Comparison of ENCODE assay signal across 1 cellular context in the genomic region with DNA sequence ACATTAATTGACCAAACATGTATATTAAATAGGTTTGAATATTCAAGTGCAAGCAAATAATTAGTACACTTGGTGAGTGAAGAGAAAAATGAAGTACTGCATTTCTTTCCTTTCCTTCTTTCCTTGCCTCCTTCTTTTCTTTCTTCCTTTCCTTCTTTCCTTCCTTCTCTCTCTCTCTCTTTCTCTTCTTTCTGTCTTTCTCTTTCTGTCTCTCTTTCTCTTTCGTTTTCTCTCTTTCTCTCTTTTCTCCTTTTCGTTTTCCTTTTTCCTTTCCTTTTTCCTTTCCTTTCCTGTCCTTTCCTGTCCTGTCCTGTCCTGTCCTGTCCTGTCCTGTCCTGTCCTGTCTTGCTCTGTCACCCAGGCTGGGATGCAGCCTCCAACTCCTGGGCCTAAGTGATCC.
TF ChIP-seq lines count a peak whose summit lies in the region.

No MANE protein-coding gene starts in this region.

TF ChIP-seq in HEK293, 187 proteins besides CTCF, POLR2A, EP300 and RAD21 (continued from another document):
- TF ChIP-seq, protein P1, sequence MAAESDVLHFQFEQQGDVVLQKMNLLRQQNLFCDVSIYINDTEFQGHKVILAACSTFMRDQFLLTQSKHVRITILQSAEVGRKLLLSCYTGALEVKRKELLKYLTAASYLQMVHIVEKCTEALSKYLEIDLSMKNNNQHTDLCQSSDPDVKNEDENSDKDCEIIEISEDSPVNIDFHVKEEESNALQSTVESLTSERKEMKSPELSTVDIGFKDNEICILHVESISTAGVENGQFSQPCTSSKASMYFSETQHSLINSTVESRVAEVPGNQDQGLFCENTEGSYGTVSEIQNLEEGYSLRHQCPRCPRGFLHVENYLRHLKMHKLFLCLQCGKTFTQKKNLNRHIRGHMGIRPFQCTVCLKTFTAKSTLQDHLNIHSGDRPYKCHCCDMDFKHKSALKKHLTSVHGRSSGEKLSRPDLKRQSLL (tag by site-specific recombination; IDR thresholded peaks at IDR 0.05) = no peak
- TF ChIP-seq ZNF239 (tag by site-specific recombination; IDR thresholded peaks at IDR 0.05) (no peak), ZNF830 (tag by site-specific recombination; IDR thresholded peaks at IDR 0.05; ENCODE audit: low read depth) (no peak)
